Comparison of ENCODE assay signal across 24 cellular contexts in the genomic region with DNA sequence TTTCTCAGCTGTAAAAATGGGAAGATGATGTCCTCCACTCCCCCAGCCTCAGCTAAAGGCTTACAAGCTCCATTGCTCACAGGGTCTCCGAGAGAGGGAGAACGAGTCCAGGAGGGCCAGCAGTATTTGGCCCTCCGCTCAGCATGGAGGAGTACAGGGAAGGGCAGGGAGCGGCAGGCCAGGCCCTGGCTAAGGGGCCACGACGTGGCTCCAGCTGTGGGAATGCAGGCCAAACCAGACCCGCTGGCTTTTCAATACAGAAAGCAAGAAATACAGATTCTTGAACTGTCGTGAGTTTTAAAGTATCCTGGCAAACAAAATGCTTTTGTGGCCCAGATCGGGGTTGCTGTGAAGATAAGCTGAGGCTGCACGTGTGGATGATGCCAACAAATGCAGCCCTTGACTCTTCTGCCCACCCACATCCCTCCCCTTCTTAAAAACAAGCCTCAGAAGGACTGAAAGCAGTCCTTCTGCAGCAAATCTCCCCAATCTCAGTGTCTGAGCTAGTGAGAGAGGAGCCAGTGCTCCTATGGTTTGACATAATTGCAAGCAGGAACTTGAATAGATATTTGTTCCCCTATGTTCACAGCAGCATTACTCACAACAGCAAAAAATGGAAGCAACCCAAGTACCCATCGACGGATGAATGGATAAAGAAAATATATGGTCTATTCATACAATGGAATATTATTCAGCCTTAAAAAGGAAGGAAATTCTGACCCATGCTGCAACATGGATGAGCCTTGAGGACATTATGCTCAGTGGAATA. TPM values are rescaled to one million over a fixed set of nuclear protein-coding genes. Genes with fewer than 3 reads are reported as not detected.
"Had no signal": no experiment of that assay in that cellular context is flagged by ENCODE, and none has a peak within 500 bp of the region (broad histone marks: within the 10 kb centered on the region; RNA-seq: fewer than 3 reads in every experiment).

No MANE protein-coding gene starts in this region.

- H3K9me3 ChIP-seq: left lung, SK-N-SH, thoracic aorta had no signal

- H3K4me1 ChIP-seq: left lung had no signal

- ATAC-seq: activated CD8-positive, alpha-beta T cell treated with anti-CD3 and anti-CD28 coated beads, Interleukin-2, amount 10 ng/mL, durations not matched to agents 7 days and 5 days; esophagus mucosa; left lung; stimulated activated memory B cell treated with anti-CD40 and anti-IgM and Interleukin-4, amounts not matched to agents 10 μg/mL and 1 μg/mL and 100 μg/mL, for 72 hours; T-cell had no signal

- H3K36me3 ChIP-seq: left lung, thoracic aorta had no signal

- H3K27ac Mint-ChIP-seq: activated CD8-positive, alpha-beta T cell treated with anti-CD3 and anti-CD28 coated beads, Interleukin-2, amount 10 ng/mL, durations not matched to agents 7 days and 5 days; activated naive CD4-positive, alpha-beta T cell treated with anti-CD3 and anti-CD28 coated beads for 36 hours; activated T-cell treated with anti-CD3 and anti-CD28 coated beads, Interleukin-2, amount 50 U/mL, for 24 hours; progenitor cell of endocrine pancreas; stimulated activated memory B cell treated with anti-CD40 and anti-IgM and Interleukin-4, amounts not matched to agents 10 μg/mL and 1 μg/mL and 100 μg/mL, for 72 hours; T-cell had no signal

- H3K27ac ChIP-seq: left lung, thoracic aorta had no signal

- H3K4me3 Mint-ChIP-seq: activated CD8-positive, alpha-beta T cell treated with anti-CD3 and anti-CD28 coated beads, Interleukin-2, amount 10 ng/mL, durations not matched to agents 7 days and 5 days; activated naive CD4-positive, alpha-beta T cell treated with anti-CD3 and anti-CD28 coated beads for 36 hours; activated T-cell treated with anti-CD3 and anti-CD28 coated beads, Interleukin-2, amount 50 U/mL, for 24 hours; brain; central memory CD8-positive, alpha-beta T cell; stimulated activated memory B cell treated with anti-CD40 and anti-IgM and Interleukin-4, amounts not matched to agents 10 μg/mL and 1 μg/mL and 100 μg/mL, for 72 hours; T-cell had no signal

- H3K36me3 Mint-ChIP-seq: brain; stimulated activated memory B cell treated with anti-CD40 and anti-IgM and Interleukin-4, amounts not matched to agents 10 μg/mL and 1 μg/mL and 100 μg/mL, for 72 hours; T-cell had no signal

- H3K9ac ChIP-seq: SK-N-SH had no signal

- H3K4me3 ChIP-seq: coronary artery, left lung, skin epidermis, thoracic aorta had no signal

- FAIRE-seq: endometrium, islet of Langerhans had no signal

- DNase-seq: activated CD4-positive, alpha-beta T cell treated with anti-CD3 and anti-CD28 coated beads for 48 hours; activated CD4-positive, CD25-positive, alpha-beta regulatory T cell; activated CD8-positive, alpha-beta T cell treated with anti-CD3 and anti-CD28 coated beads, Interleukin-2, amount 10 ng/mL, durations not matched to agents 7 days and 5 days; activated naive CD4-positive, alpha-beta T cell treated with anti-CD3 and anti-CD28 coated beads for 36 hours; activated T-cell treated with anti-CD3 and anti-CD28 coated beads, Interleukin-2, amount 50 U/mL, for 24 hours; anterior cingulate cortex; hippocampal formation; left lung; occipital lobe; SK-N-SH; stimulated activated CD4-positive, alpha-beta T cell treated with anti-CD3 and anti-CD28 coated beads, Interleukin-15, amount 100 ng/mL, for 24 hours; stimulated activated CD4-positive, alpha-beta T cell treated with anti-CD3 and anti-CD28 coated beads, Interleukin-4, amount 100 ng/mL, for 4 hours; T-cell; T-helper 9 cell had no signal

- H3K4me1 Mint-ChIP-seq: central memory CD8-positive, alpha-beta T cell; stimulated activated memory B cell treated with anti-CD40 and anti-IgM and Interleukin-4, amounts not matched to agents 10 μg/mL and 1 μg/mL and 100 μg/mL, for 72 hours; T-cell had no signal

- H3K9me3 Mint-ChIP-seq: activated naive CD4-positive, alpha-beta T cell treated with anti-CD3 and anti-CD28 coated beads for 36 hours; activated T-cell treated with anti-CD3 and anti-CD28 coated beads, Interleukin-2, amount 50 U/mL, for 24 hours; central memory CD8-positive, alpha-beta T cell; stimulated activated memory B cell treated with anti-CD40 and anti-IgM and Interleukin-4, amounts not matched to agents 10 μg/mL and 1 μg/mL and 100 μg/mL, for 72 hours; T-cell had no signal

RNA-seq across cellular contexts. Expression of gene FBLN2, which starts 18.5 kb away (rescaled TPM):
- total RNA-seq: activated naive CD4-positive, alpha-beta T cell treated with anti-CD3 and anti-CD28 coated beads for 36 hours had no signal
